In the genomic region with DNA sequence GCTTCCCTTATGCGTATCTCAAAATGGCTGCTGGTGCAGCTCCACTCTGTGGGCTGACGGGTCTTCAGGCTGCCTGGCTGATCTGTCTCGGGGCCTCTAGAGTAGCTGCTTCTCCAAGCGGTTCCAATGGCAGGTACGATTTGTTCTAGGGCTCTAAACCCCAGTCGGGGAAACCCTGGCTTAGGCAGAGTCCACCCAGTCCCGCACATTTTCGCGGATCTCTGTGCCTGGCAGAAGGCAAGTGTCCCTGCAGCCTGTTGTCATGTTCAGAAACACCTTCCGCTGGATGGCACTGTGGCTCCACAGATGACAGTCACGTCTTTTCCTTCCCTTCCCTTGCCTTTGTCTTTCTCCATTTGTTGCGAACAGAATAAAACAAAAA, we compare ENCODE assay signal across 8 cellular contexts. TPM values are rescaled to one million over a fixed set of nuclear protein-coding genes. Genes with fewer than 3 reads are reported as not detected.
DNase-seq lines count a peak whose midpoint lies in the region; ATAC-seq and TF ChIP-seq lines count a peak whose summit lies in the region.

No MANE protein-coding gene starts in this region.

- 46% methylated on average over 11 of the region's 12 CpGs for WGBS in mammary epithelial cell (ENCODE audit: low coverage, missing lambda C conversion rate)

- H3K27ac Mint-ChIP-seq in naive B cell, result peak overlapping the region in 5 of 6 donors; percentile 79 to 96 (median 90)

- H3K4me3 ChIP-seq in HUES6 (ENCODE audit: low read depth, low read length) (no peak overlapping the region), mammary epithelial cell (replicated peaks in 1 of 3; ENCODE audit: insufficient read depth in 1 of 3, low read depth in 2 of 3, low read length in 3 of 3) (peak overlapping the region; percentile 19 to 44 (median 26))

- peak overlapping the region; percentile 71 for H2AFZ ChIP-seq in mammary epithelial cell (ENCODE audit: low read depth, low read length)

- H3K4me1 Mint-ChIP-seq in naive B cell, result peaks cover 14 to 45% (median 36%) of the 10 kb centered on the region in 3 donors

- no peaks in the 10 kb centered on the region for H3K27me3 Mint-ChIP-seq in naive B cell

- TF ChIP-seq CTCF in mammary epithelial cell (conservative IDR thresholded peaks at IDR 0.05 in 1 of 2, IDR thresholded peaks at IDR 0.05 in 1 of 2; ENCODE audit: extremely low read depth in 1 of 2, insufficient read depth in 1 of 2, low read depth in 1 of 2, low read length in 2 of 2), result peak; percentile 26 to 53

- H3K9ac ChIP-seq in HUES6 (ENCODE audit: low read length) (peak overlapping the region; percentile 29), mammary epithelial cell (ENCODE audit: insufficient read depth, low read length) (no peak overlapping the region)

- H3K79me2 ChIP-seq in mammary epithelial cell (ENCODE audit: insufficient read depth, low read length), result no peaks in the 10 kb centered on the region

- H3K4me3 Mint-ChIP-seq in naive B cell, result peak overlapping the region in 6 of 8 donors; percentile 81 to 96 (median 94)

- CTCF ChIA-PET in mammary epithelial cell (lab: Charles Lee; ENCODE audit: low non-redundant PET), result interaction anchor here (0.6 kb wide), 1 partner anchor 195 kb away, joined by 3 read pairs; no protein-coding TSS in a partner anchor

- H3K9me3 ChIP-seq in HUES6 (ENCODE audit: control insufficient read depth, insufficient read depth, low read depth, low read length), result no peaks in the 10 kb centered on the region; the same call in 1 of the 2 replicates
- no peaks in the 10 kb centered on the region for H3K9me3 ChIP-seq in mammary epithelial cell (replicated peaks; ENCODE audit: insufficient read depth, low read length)

- dilution Hi-C loops in mammary epithelial cell (cut with HindIII; ENCODE audit: low sequenced_read_pairs), result no loop called here

- no peaks in the 10 kb centered on the region for H3K27me3 ChIP-seq in HUES6 (ENCODE audit: control insufficient read depth, insufficient read depth, low read length)
- peaks cover 4% of the 10 kb centered on the region for H3K27me3 ChIP-seq in mammary epithelial cell (ENCODE audit: insufficient read depth, low read length)

- peaks cover 0 to 8% of the 10 kb centered on the region in 2 donors for H3K36me3 Mint-ChIP-seq in naive B cell

- H3K9me3 Mint-ChIP-seq in naive B cell, result no peaks in the 10 kb centered on the region

- DNase-seq in Ammon's horn (ENCODE audit: low spot score), result peak; percentile 55
- peak; percentile 63 for DNase-seq in mammary epithelial cell
- peak; percentile 68 for DNase-seq in naive B cell
- no peak for DNase-seq in mesenteric fat pad (ENCODE audit: low spot score)
- DNase-seq in kidney glomerular epithelial cell (lab: John Stamatoyannopoulos, UW), result no peak
- DNase-seq in dermis blood vessel endothelial cell, result no peak

- H4K20me1 ChIP-seq in mammary epithelial cell (ENCODE audit: insufficient read depth, low read length), result no peaks in the 10 kb centered on the region

- peak overlapping the region; percentile 52; the same call in 1 of the 2 replicates for H3K27ac ChIP-seq in HUES6 (ENCODE audit: low read depth, low read length)
- H3K27ac ChIP-seq in mammary epithelial cell (ENCODE audit: insufficient read depth, low read depth, low read length), result no peak overlapping the region

- no TSS peak for BruUV-seq in mammary epithelial cell (replicated peaks; lab: Mats Ljungman, UMichigan)

- in situ Hi-C loops in mammary epithelial cell (cut with MboI; ENCODE audit: low sequenced_read_pairs in 2 of 2), result no loop called here

- H3K36me3 ChIP-seq in HUES6 (ENCODE audit: control insufficient read depth, insufficient read depth, low read length) (peaks cover 16% of the 10 kb centered on the region), mammary epithelial cell (ENCODE audit: insufficient read depth, low read length) (no peaks in the 10 kb centered on the region)

- H3K4me2 ChIP-seq in mammary epithelial cell (ENCODE audit: insufficient read depth, low read depth, low read length), result peak overlapping the region; percentile 39

- ATAC-seq in naive B cell (ENCODE audit: low read depth in 2 of 2), result no peak
- no peak for ATAC-seq in HG03045 (IDR thresholded peaks at IDR 0.05; ENCODE audit: unreplicated experiment)

- peaks cover 10% of the 10 kb centered on the region; the same call in 1 of the 2 replicates for H3K4me1 ChIP-seq in HUES6 (ENCODE audit: control insufficient read depth, insufficient read depth, low read length)
- no peaks in the 10 kb centered on the region for H3K4me1 ChIP-seq in mammary epithelial cell (ENCODE audit: insufficient read depth, low read length)

- intact Hi-C loops in mammary epithelial cell (cut with micrococcal nuclease), result no loop called here

RNA-seq across cellular contexts. Expression of a gene that starts 54.4 kb away (rescaled TPM):
- 10 to 100 TPM; 12.5 to 54.3 TPM for total RNA-seq in mammary epithelial cell
- polyA plus RNA-seq in mammary epithelial cell, result 37.9 TPM
- 39.8 TPM for polyA minus RNA-seq in mammary epithelial cell
- 10 to 100 TPM; 44.9 to 69.1 (median 54.8) TPM for polyA plus RNA-seq in naive B cell (ENCODE audit: low read depth in 6 of 6)
- total RNA-seq in mesenteric fat pad, result 25.1 TPM
- 5.3 and 6.2 TPM in 2 replicates for total RNA-seq in dermis blood vessel endothelial cell

Comparison
In these comparisons a context has a peak if more than half of its experiments do, and no peak if none do; other contexts are left out.
1. DNase-seq: peak in Ammon's horn (single experiment), mammary epithelial cell (single experiment) and naive B cell (single experiment); none in mesenteric fat pad (single experiment), kidney glomerular epithelial cell (single experiment) and dermis blood vessel endothelial cell (single experiment).